24 cellular contexts compared by ENCODE assay signal in the genomic region with DNA sequence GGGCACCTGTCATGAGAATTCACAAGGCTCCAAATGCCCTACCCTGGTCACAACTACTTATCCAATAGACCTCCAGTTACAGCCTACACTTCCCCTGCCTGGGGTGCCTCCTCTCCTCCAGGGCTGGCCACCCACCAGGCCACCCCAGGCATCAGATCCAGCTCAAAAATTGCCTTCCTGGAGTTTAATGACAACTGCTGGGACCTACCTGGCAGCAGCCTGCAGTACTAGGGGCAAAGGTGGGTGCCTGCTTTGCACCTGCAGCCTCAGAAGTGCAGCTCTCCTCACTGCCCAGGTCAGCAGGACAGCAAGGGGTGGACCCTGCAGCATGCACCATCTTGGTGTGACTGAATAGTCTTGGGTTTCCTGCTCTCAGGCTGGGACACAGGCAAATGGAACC. TPM values are rescaled to one million over a fixed set of nuclear protein-coding genes. Genes with fewer than 3 reads are reported as not detected.
"Had no signal": no experiment of that assay in that cellular context is flagged by ENCODE, and none has a peak within 500 bp of the region (broad histone marks: within the 10 kb centered on the region; RNA-seq: fewer than 3 reads in every experiment).

No MANE protein-coding gene starts in this region.

- ATAC-seq: activated CD4-positive, alpha-beta T cell treated with anti-CD3 and anti-CD28 coated beads for 36 hours; foreskin keratinocyte; lower lobe of right lung; stimulated activated naive CD8-positive, alpha-beta T cell treated with anti-CD3 and anti-CD28 coated beads, Interleukin-15, Interleukin-2, amounts not matched to agents 100 U/mL and 50 U/mL, for 24 hours; WTC11 had no signal

- H3K27ac ChIP-seq: foreskin keratinocyte, lower lobe of right lung, tibial artery had no signal

- H3K27me3 ChIP-seq: foreskin keratinocyte, tibial artery had no signal

- DNase-seq: activated CD4-positive, alpha-beta T cell treated with anti-CD3 and anti-CD28 coated beads for 36 hours; activated CD4-positive, alpha-beta T cell treated with anti-CD3 and anti-CD28 coated beads, Interleukin-2, amount 50 U/mL, for 48 hours; activated naive CD8-positive, alpha-beta T cell treated with anti-CD3 and anti-CD28 coated beads, Interleukin-2, amount 10 ng/mL, durations not matched to agents 7 days and 5 days; activated T-cell treated with anti-CD3 and anti-CD28 coated beads for 4 hours; amygdala; foreskin keratinocyte; glutamatergic neuron; hippocampal formation; islet precursor cell; lower lobe of right lung; stimulated activated CD4-positive, alpha-beta T cell treated with anti-CD3 and anti-CD28 coated beads, Interleukin-2, amount 100 ng/mL, for 24 hours; stimulated activated naive CD8-positive, alpha-beta T cell treated with anti-CD3 and anti-CD28 coated beads, Interleukin-15, Interleukin-2, amounts not matched to agents 100 U/mL and 50 U/mL, for 24 hours; substantia nigra; tibial artery had no signal

- H3K9me3 ChIP-seq: lower lobe of right lung, tibial artery had no signal

- H3K27me3 Mint-ChIP-seq: activated CD4-positive, alpha-beta T cell treated with anti-CD3 and anti-CD28 coated beads for 36 hours; activated naive CD8-positive, alpha-beta T cell treated with anti-CD3 and anti-CD28 coated beads, Interleukin-2, amount 10 ng/mL, durations not matched to agents 7 days and 5 days; progenitor cell of endocrine pancreas had no signal

- H3K4me3 Mint-ChIP-seq: activated CD4-positive, alpha-beta T cell treated with anti-CD3 and anti-CD28 coated beads for 36 hours; activated naive CD8-positive, alpha-beta T cell treated with anti-CD3 and anti-CD28 coated beads, Interleukin-2, amount 10 ng/mL, durations not matched to agents 7 days and 5 days; activated T-helper 1 cell treated with anti-CD3 and anti-CD28 coated beads, Interleukin-12 subunit alpha, Interleukin-12 subunit beta, Interleukin-2, Interleukin-4 antibody, amounts not matched to agents 30 ng/mL and 10 ng/mL and 1 ng/mL, durations not matched to agents 14 hours and 24 hours and 36 hours; WTC11 had no signal

- H3K27ac Mint-ChIP-seq: activated naive CD8-positive, alpha-beta T cell treated with anti-CD3 and anti-CD28 coated beads, Interleukin-2, amount 10 ng/mL, durations not matched to agents 7 days and 5 days; activated T-helper 1 cell treated with anti-CD3 and anti-CD28 coated beads, Interleukin-12 subunit alpha, Interleukin-12 subunit beta, Interleukin-2, Interleukin-4 antibody, amounts not matched to agents 30 ng/mL and 10 ng/mL and 1 ng/mL, durations not matched to agents 14 hours and 24 hours and 36 hours; progenitor cell of endocrine pancreas had no signal

- H3K4me3 ChIP-seq: lower lobe of right lung, tibial artery had no signal

- H3K9me3 Mint-ChIP-seq: activated naive CD8-positive, alpha-beta T cell treated with anti-CD3 and anti-CD28 coated beads, Interleukin-2, amount 10 ng/mL, durations not matched to agents 7 days and 5 days; activated T-helper 1 cell treated with anti-CD3 and anti-CD28 coated beads, Interleukin-12 subunit alpha, Interleukin-12 subunit beta, Interleukin-2, Interleukin-4 antibody, amounts not matched to agents 30 ng/mL and 10 ng/mL and 1 ng/mL, durations not matched to agents 14 hours and 24 hours and 36 hours; WTC11 had no signal

RNA-seq across cellular contexts. Expression of a gene that starts 3.6 kb away (rescaled TPM):
- total RNA-seq: activated CD4-positive, alpha-beta T cell treated with anti-CD3 and anti-CD28 coated beads for 36 hours; activated naive CD8-positive, alpha-beta T cell treated with anti-CD3 and anti-CD28 coated beads, Interleukin-2, amount 10 ng/mL, durations not matched to agents 7 days and 5 days; activated T-helper 1 cell treated with anti-CD3 and anti-CD28 coated beads, Interleukin-12 subunit alpha, Interleukin-12 subunit beta, Interleukin-2, Interleukin-4 antibody, amounts not matched to agents 30 ng/mL and 10 ng/mL and 1 ng/mL, durations not matched to agents 14 hours and 24 hours and 36 hours; cardiac septum; dermis microvascular lymphatic vessel endothelial cell; epithelial cell of proximal tubule; fibroblast of lung; foreskin keratinocyte; osteoblast; progenitor cell of endocrine pancreas; urinary bladder; WTC11 had no signal
- polyA plus RNA-seq: fibroblast of lung, foreskin keratinocyte, neural cell had no signal
